In genomic region chr2:217289909-217290283, GRCh38 we compare ENCODE assay signal across 11 cellular contexts.
DNase-seq lines count a peak whose midpoint lies in the region; ATAC-seq and TF ChIP-seq lines count a peak whose summit lies in the region.
"Had no signal": no experiment of that assay in that cellular context is flagged by ENCODE, and none has a peak within 500 bp of the region (broad histone marks: within the 10 kb centered on the region; RNA-seq: fewer than 3 reads in every experiment).

No MANE protein-coding gene starts in this region.

- H3K27me3 ChIP-seq in HAP-1 (ENCODE audit: low read depth) (no peaks in the 10 kb centered on the region), upper lobe of left lung (no peaks in the 10 kb centered on the region)

- H3K4me3 Mint-ChIP-seq in osteocyte (ENCODE audit: unreplicated experiment): no peak overlapping the region

- peaks cover 41% of the 10 kb centered on the region for H3K4me1 ChIP-seq in HAP-1
- H3K4me1 ChIP-seq in upper lobe of left lung: no peaks in the 10 kb centered on the region

- peaks cover 29% of the 10 kb centered on the region for H3K4me1 Mint-ChIP-seq in osteocyte (ENCODE audit: unreplicated experiment)

- H3K9me3 ChIP-seq in HAP-1: peaks cover 7% of the 10 kb centered on the region
- no peaks in the 10 kb centered on the region for H3K9me3 ChIP-seq in upper lobe of left lung
- H3K9me3 ChIP-seq: thoracic aorta had no signal

- H3K4me3 ChIP-seq in HAP-1 (no peak overlapping the region), upper lobe of left lung (no peak overlapping the region)
- H3K4me3 ChIP-seq: thoracic aorta had no signal

- H3K36me3 Mint-ChIP-seq in osteocyte (ENCODE audit: unreplicated experiment): no peaks in the 10 kb centered on the region

- in situ Hi-C loops in HAP-1 (cut with MboI; ENCODE audit: low sequenced_read_pairs): no loop called here

- TF ChIP-seq POLR2A in upper lobe of left lung (IDR thresholded peaks at IDR 0.05): no peak

- H3K9me3 Mint-ChIP-seq in osteocyte (ENCODE audit: unreplicated experiment): no peaks in the 10 kb centered on the region

- H3K27me3 Mint-ChIP-seq in osteocyte (ENCODE audit: unreplicated experiment): no peaks in the 10 kb centered on the region

- TF ChIP-seq CTCF in osteocyte (IDR thresholded peaks at IDR 0.05) (no peak), upper lobe of left lung (IDR thresholded peaks at IDR 0.05) (no peak)

- peak overlapping the region; percentile 20 for H3K27ac Mint-ChIP-seq in osteocyte (ENCODE audit: unreplicated experiment)

- H3K36me3 ChIP-seq in HAP-1 (replicated peaks) (no peaks in the 10 kb centered on the region), upper lobe of left lung (no peaks in the 10 kb centered on the region)
- H3K36me3 ChIP-seq: thoracic aorta had no signal

- peak; percentile 79 for ATAC-seq in esophagus mucosa
- no peak for ATAC-seq in GM18519 (IDR thresholded peaks at IDR 0.05; ENCODE audit: low FRiP score, unreplicated experiment)
- ATAC-seq in HG02759 (IDR thresholded peaks at IDR 0.05; ENCODE audit: unreplicated experiment): no peak
- ATAC-seq in upper lobe of left lung (ENCODE audit: low FRiP score in 2 of 2): no peak
- no peak for ATAC-seq in GM18520 (IDR thresholded peaks at IDR 0.05; ENCODE audit: unreplicated experiment)

- DNase-seq in HAP-1 (ENCODE audit: low spot score in 2 of 2) (peak; percentile 80 to 98), NCI-H526 treated with DMSO at 0.1 percent for 48 hours (lab: John Stamatoyannopoulos, UW) (peak; percentile 13), osteocyte (ENCODE audit: extremely low spot score, unreplicated experiment) (no peak), upper lobe of left lung (no peak)
- DNase-seq: activated CD8-positive, alpha-beta memory T cell treated with anti-CD3 and anti-CD28 coated beads for 24 hours; stimulated activated CD4-positive, alpha-beta T cell treated with anti-CD3 and anti-CD28 coated beads, Interleukin-15, amount 100 ng/mL, for 24 hours had no signal

- 58 to 63% methylated on average over 2 of the region's 2 CpGs for whole genome bisulfite sequencing in upper lobe of left lung, 2 donors

- TF ChIP-seq EP300 in upper lobe of left lung (IDR thresholded peaks at IDR 0.05): no peak

- H3K27ac ChIP-seq in upper lobe of left lung: no peak overlapping the region
- H3K27ac ChIP-seq: thoracic aorta had no signal

Comparison
In these comparisons a context has a peak if more than half of its experiments do, and no peak if none do; other contexts are left out.
1. DNase-seq: peak in HAP-1 (2 of 2) and NCI-H526 treated with DMSO at 0.1 percent for 48 hours (single experiment); none in osteocyte (single experiment) and upper lobe of left lung (0 of 2).